8 cellular contexts compared by ENCODE assay signal in the genomic region with DNA sequence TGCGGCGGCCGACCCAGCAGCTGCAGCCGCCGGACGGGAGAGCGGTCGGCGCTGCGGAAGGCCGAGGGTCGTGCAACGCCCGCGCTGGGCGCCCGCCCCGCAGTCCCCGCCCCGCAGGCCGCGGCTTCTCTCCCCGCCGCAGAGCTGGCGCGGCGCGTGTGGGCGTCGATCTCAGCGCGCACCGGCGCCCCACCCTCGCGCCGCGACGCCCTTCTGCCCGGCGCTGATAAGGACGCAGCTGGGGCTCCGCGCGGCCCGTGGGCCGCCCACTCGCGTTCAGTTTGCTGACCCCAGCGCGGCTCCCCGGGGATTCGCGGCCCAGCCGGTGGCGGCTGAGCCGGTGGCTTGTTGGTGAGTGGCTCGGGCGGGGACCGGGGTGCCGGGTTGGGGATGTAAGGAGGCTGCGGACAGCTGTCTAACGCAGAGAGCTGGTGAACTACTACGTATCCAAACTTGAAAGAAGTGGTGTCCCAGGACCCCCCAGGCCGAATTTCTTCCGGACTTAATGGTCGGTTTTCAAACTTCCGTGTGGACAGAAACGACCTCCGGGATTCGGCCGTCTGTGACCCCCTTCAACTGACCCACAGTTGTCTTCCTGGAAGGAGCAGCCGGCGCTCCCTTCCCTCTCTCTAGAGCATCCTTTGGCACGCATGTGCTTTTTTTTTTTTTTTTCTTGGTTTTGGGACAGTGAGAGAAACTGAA. TPM values are rescaled to one million over a fixed set of nuclear protein-coding genes. Genes with fewer than 3 reads are reported as not detected.
DNase-seq lines count a peak whose midpoint lies in the region; ATAC-seq and TF ChIP-seq lines count a peak whose summit lies in the region.

No MANE protein-coding gene starts in this region.

- no peaks in the 10 kb centered on the region for H3K9me3 Mint-ChIP-seq in stimulated activated memory B cell treated with anti-CD40 and anti-IgM and Interleukin-4, amounts not matched to agents 10 μg/mL and 1 μg/mL and 100 μg/mL, for 72 hours

- in situ Hi-C loops in Caki2 (cut with HindIII; ENCODE audit: low pct_unique_long_range_greater_than_20kb, low sequenced_read_pairs): no loop called here
- in situ Hi-C loops in SK-MEL-5 (cut with HindIII; ENCODE audit: low pct_unique_long_range_greater_than_20kb, low sequenced_read_pairs): no loop called here

- DNase-seq in Caki2 (ENCODE audit: low read depth) (peak; percentile 58), H7 (peak; percentile 69), SK-MEL-5 (ENCODE audit: low read depth, low spot score) (peak; percentile 29), dermis blood vessel endothelial cell (peak; percentile 31), right lobe of liver (peak in 1 of 3 donors; percentile 37), middle frontal gyrus (ENCODE audit: extremely low spot score, low spot score) (no peak)

- no peaks in the 10 kb centered on the region for H3K9me3 ChIP-seq in right lobe of liver

- H3K4me1 ChIP-seq in right lobe of liver: peaks cover 0 to 18% (median 7%) of the 10 kb centered on the region in 4 donors

- H3K27me3 Mint-ChIP-seq in stimulated activated memory B cell treated with anti-CD40 and anti-IgM and Interleukin-4, amounts not matched to agents 10 μg/mL and 1 μg/mL and 100 μg/mL, for 72 hours: peaks cover 48% of the 10 kb centered on the region

- H3K4me3 ChIP-seq in H7 (ENCODE audit: insufficient read depth, low read depth, low read length): peak overlapping the region; percentile 96
- H3K4me3 ChIP-seq in right lobe of liver: peak overlapping the region; percentile 43 to 53 (median 45)

- peaks cover 12% of the 10 kb centered on the region for H3K27me3 ChIP-seq in H7 (ENCODE audit: control insufficient read depth, insufficient read depth, low read length)
- peaks cover 0 to 4% of the 10 kb centered on the region in 2 donors for H3K27me3 ChIP-seq in right lobe of liver

- H3K27ac ChIP-seq in right lobe of liver: no peak overlapping the region

- H3K36me3 ChIP-seq in H7 (replicated peaks; ENCODE audit: control insufficient read depth, insufficient read depth, low read length): peaks cover 1% of the 10 kb centered on the region
- H3K36me3 ChIP-seq in right lobe of liver: no peaks in the 10 kb centered on the region

- no peak overlapping the region for H3K27ac Mint-ChIP-seq in stimulated activated memory B cell treated with anti-CD40 and anti-IgM and Interleukin-4, amounts not matched to agents 10 μg/mL and 1 μg/mL and 100 μg/mL, for 72 hours

- WGBS in right lobe of liver (ENCODE audit: insufficient coverage, low coverage, low lambda C conversion rate, missing lambda C conversion rate): under 1% methylated on average over 21 of the region's 75 CpGs

- ATAC-seq in right lobe of liver (peak; percentile 22 to 42 (median 34)), GM18520 (IDR thresholded peaks at IDR 0.05; ENCODE audit: unreplicated experiment) (no peak)
- peak; percentile 61 for ATAC-seq in stimulated activated memory B cell treated with anti-CD40 and anti-IgM and Interleukin-4, amounts not matched to agents 10 μg/mL and 1 μg/mL and 100 μg/mL, for 72 hours

- TF ChIP-seq CTCF in right lobe of liver (IDR thresholded peaks at IDR 0.05): no peak

- no peak for TF ChIP-seq POLR2A in right lobe of liver (IDR thresholded peaks at IDR 0.05)

- peak overlapping the region; percentile 75 for H3K4me3 Mint-ChIP-seq in stimulated activated memory B cell treated with anti-CD40 and anti-IgM and Interleukin-4, amounts not matched to agents 10 μg/mL and 1 μg/mL and 100 μg/mL, for 72 hours

- H3K4me1 Mint-ChIP-seq in stimulated activated memory B cell treated with anti-CD40 and anti-IgM and Interleukin-4, amounts not matched to agents 10 μg/mL and 1 μg/mL and 100 μg/mL, for 72 hours: peaks cover 27% of the 10 kb centered on the region

- intact Hi-C loops in right lobe of liver (cut with DNase I): no loop called here

- H3K36me3 Mint-ChIP-seq in stimulated activated memory B cell treated with anti-CD40 and anti-IgM and Interleukin-4, amounts not matched to agents 10 μg/mL and 1 μg/mL and 100 μg/mL, for 72 hours: no peaks in the 10 kb centered on the region

RNA-seq across cellular contexts. Expression of a gene that starts 1.6 kb away (rescaled TPM):
- 1.7 and 2.8 TPM in 2 replicates for total RNA-seq in Caki2 (2014; rRNA removed; shearing (Covaris generic); ENCODE audit: low replicate concordance)
- 4.6 and 4.9 TPM in 2 replicates for total RNA-seq in H7 (2014; rRNA removed; shearing (Covaris generic))
- total RNA-seq in SK-MEL-5 (2014; rRNA removed; shearing (Covaris generic)): 0.53 and 1.2 TPM in 2 replicates
- polyA plus RNA-seq in SK-MEL-5 (2015; cell fraction: cytosol; rRNA removed): 4.7 and 5.2 TPM in 2 replicates
- 6.6 and 6.9 TPM in 2 replicates for polyA plus RNA-seq in SK-MEL-5 (2015; cell fraction: nucleus; rRNA removed)
- 0.42 and 0.68 TPM in 2 replicates for total RNA-seq in dermis blood vessel endothelial cell
- total RNA-seq in right lobe of liver: under 1 TPM; 0.12 to 0.82 (median 0.15) TPM
